In the genomic region with DNA sequence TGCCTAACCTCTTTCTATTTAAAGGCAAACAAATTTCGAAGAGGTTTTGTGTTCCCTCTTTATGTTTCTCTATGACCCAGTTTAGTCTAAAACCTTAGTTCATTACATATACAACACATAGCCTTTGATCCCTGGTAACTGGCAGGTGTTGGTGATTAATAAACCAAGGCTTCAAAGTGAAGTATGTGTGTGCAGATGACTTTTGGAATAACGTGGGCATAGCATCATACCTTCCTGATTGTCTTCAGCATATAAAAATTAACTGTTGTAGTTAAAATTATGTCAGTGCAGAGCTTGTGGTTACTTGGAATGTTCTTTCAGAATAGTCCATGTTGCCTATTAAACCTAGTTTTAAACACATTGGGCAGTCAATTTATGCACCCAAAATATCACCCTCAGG, we compare ENCODE assay signal across 15 cellular contexts.
DNase-seq lines count a peak whose midpoint lies in the region; ATAC-seq and TF ChIP-seq lines count a peak whose summit lies in the region.
"Had no signal": no experiment of that assay in that cellular context is flagged by ENCODE, and none has a peak within 500 bp of the region (broad histone marks: within the 10 kb centered on the region; RNA-seq: fewer than 3 reads in every experiment).

No MANE protein-coding gene starts in this region.

- H4K8ac ChIP-seq in mesendoderm (ENCODE audit: low read depth, low read length): no peak overlapping the region

- no peak for TF ChIP-seq CTCF in BJ (IDR thresholded peaks at IDR 0.05; ENCODE audit: insufficient read depth, low read depth, low read length)
- no peak for TF ChIP-seq CTCF in PC-3 (conservative IDR thresholded peaks at IDR 0.05; ENCODE audit: low read depth, low read length)
- TF ChIP-seq CTCF in choroid plexus epithelial cell (conservative IDR thresholded peaks at IDR 0.05; ENCODE audit: low read depth, low read length): no peak

- H3K9me2 ChIP-seq in PC-3 (replicated peaks; ENCODE audit: low read length): no peaks in the 10 kb centered on the region

- H3F3A ChIP-seq in PC-3 (ENCODE audit: low read length, unreplicated experiment): no peaks in the 10 kb centered on the region

- H3K9me3 ChIP-seq in PC-3 (ENCODE audit: low read length): no peaks in the 10 kb centered on the region
- H3K9me3 ChIP-seq: BLaER1 treated with 17β-estradiol and CSF1 and Interleukin-3, amounts not matched to agents 10 nM and 100 nM had no signal

- H3K4me1 ChIP-seq in PC-3 (ENCODE audit: insufficient read depth, low read length): peaks cover 13% of the 10 kb centered on the region
- no peaks in the 10 kb centered on the region for H3K4me1 ChIP-seq in mesendoderm (ENCODE audit: control insufficient read depth, low read depth, low read length)
- H3K4me1 ChIP-seq: BLaER1 treated with 17β-estradiol and CSF1 and Interleukin-3, amounts not matched to agents 10 nM and 100 nM had no signal

- peak; percentile 60 for ATAC-seq in PC-3
- ATAC-seq: CD8-positive, alpha-beta T cell had no signal

- CTCF ChIA-PET in BJ (lab: Yijun Ruan, JAX) (no interaction called here), PC-3 (lab: Charles Lee) (no interaction called here)

- H3K18ac ChIP-seq in mesendoderm (ENCODE audit: low read length): no peak overlapping the region

- no peak overlapping the region for H3K4me3 ChIP-seq in BJ (ENCODE audit: low read depth, low read length)
- H3K4me3 ChIP-seq in PC-3 (ENCODE audit: low read length): no peak overlapping the region
- no peak overlapping the region for H3K4me3 ChIP-seq in choroid plexus epithelial cell (ENCODE audit: low read depth, low read length)
- H3K4me3 ChIP-seq in mesendoderm (ENCODE audit: low read length): no peak overlapping the region
- H3K4me3 ChIP-seq: BLaER1 treated with 17β-estradiol and CSF1 and Interleukin-3, amounts not matched to agents 10 nM and 100 nM; GM23248 had no signal

- H2BK15ac ChIP-seq in mesendoderm (replicated peaks; ENCODE audit: low read depth): no peak overlapping the region

- H4K5ac ChIP-seq in mesendoderm (ENCODE audit: low read length): no peak overlapping the region

- no peaks in the 10 kb centered on the region for H4K20me1 ChIP-seq in PC-3 (ENCODE audit: low read length)
- H4K20me1 ChIP-seq: BLaER1 treated with 17β-estradiol and CSF1 and Interleukin-3, amounts not matched to agents 10 nM and 100 nM had no signal

- POLR2A ChIA-PET in BJ (lab: Charles Lee): interaction anchor here (0.5 kb wide), 1 partner anchor 297 kb away, joined by 3 read pairs; no protein-coding TSS in a partner anchor
- POLR2A ChIA-PET in PC-3 (lab: Charles Lee; ENCODE audit: unreplicated experiment): interaction anchor here (0.6 to 0.7 kb wide), 2 partner anchors 41 to 171 kb away, joined by 3 read pairs; no protein-coding TSS in a partner anchor

- H3K36me3 ChIP-seq in BJ (ENCODE audit: control insufficient read depth, insufficient read depth, low read length): no peaks in the 10 kb centered on the region
- no peaks in the 10 kb centered on the region for H3K36me3 ChIP-seq in PC-3 (ENCODE audit: low read depth, low read length)
- no peaks in the 10 kb centered on the region for H3K36me3 ChIP-seq in mesendoderm (ENCODE audit: control insufficient read depth, insufficient read depth, low read length)
- H3K36me3 ChIP-seq: BLaER1 treated with 17β-estradiol and CSF1 and Interleukin-3, amounts not matched to agents 10 nM and 100 nM had no signal

- H3K23ac ChIP-seq in mesendoderm (ENCODE audit: low read length): no peak overlapping the region

- H3K27ac ChIP-seq in PC-3 (ENCODE audit: low read length) (no peak overlapping the region), mesendoderm (ENCODE audit: low read depth, low read length) (no peak overlapping the region)
- H3K27ac ChIP-seq: BLaER1 treated with 17β-estradiol and CSF1 and Interleukin-3, amounts not matched to agents 10 nM and 100 nM; GM23248 had no signal

- no CpG with 5 or more reads among the region's 2 CpGs for WGBS in mesendoderm (ENCODE audit: extremely low coverage, insufficient coverage, low lambda C conversion rate)

- no peak overlapping the region for H2AFZ ChIP-seq in PC-3 (ENCODE audit: low read length)
- H2AFZ ChIP-seq: GM23248 had no signal

- BruUV-seq in PC-3 (replicated peaks; lab: Mats Ljungman, UMichigan): no TSS peak

- H2AK5ac ChIP-seq in mesendoderm (ENCODE audit: low read length): no peak overlapping the region

- DNase-seq in BJ (ENCODE audit: low read depth) (peak; percentile 5), PC-3 (no peak), choroid plexus epithelial cell (ENCODE audit: low read depth) (peak; percentile 2), renal cortical epithelial cell (ENCODE audit: low read depth) (peak; percentile 12), mesendoderm (no peak), NCI-H1694 treated with DMSO at 0.1 percent for 48 hours (lab: John Stamatoyannopoulos, UW) (no peak), NCI-H187 (lab: John Stamatoyannopoulos, UW) (no peak)
- DNase-seq: 8988T; CD8-positive, alpha-beta T cell; DMS 273 treated with DMSO at 0.1 percent for 48 hours; DMS79; GDM1; GM23248; HCEC 1CT had no signal

- no peaks in the 10 kb centered on the region for H3K79me1 ChIP-seq in mesendoderm (ENCODE audit: low read length)

- H3K27me3 ChIP-seq in BJ (ENCODE audit: control insufficient read depth, insufficient read depth, low read length) (no peaks in the 10 kb centered on the region), PC-3 (ENCODE audit: low read length) (no peaks in the 10 kb centered on the region), mesendoderm (ENCODE audit: insufficient read depth, low read length, poor library complexity) (no peaks in the 10 kb centered on the region)
- H3K27me3 ChIP-seq: BLaER1 treated with 17β-estradiol and CSF1 and Interleukin-3, amounts not matched to agents 10 nM and 100 nM had no signal

- peak overlapping the region; percentile 9 for H3K4me2 ChIP-seq in PC-3 (ENCODE audit: low read length)
- H3K4me2 ChIP-seq in mesendoderm (ENCODE audit: low read length): no peak overlapping the region
- H3K4me2 ChIP-seq: BLaER1 treated with 17β-estradiol and CSF1 and Interleukin-3, amounts not matched to agents 10 nM and 100 nM had no signal

- intact Hi-C loops in PC-3 (cut with micrococcal nuclease): no loop called here

- no peak overlapping the region for H3K9ac ChIP-seq in PC-3 (ENCODE audit: low read length)
- H3K9ac ChIP-seq in mesendoderm (ENCODE audit: low read length): no peak overlapping the region
- H3K9ac ChIP-seq: BLaER1 treated with 17β-estradiol and CSF1 and Interleukin-3, amounts not matched to agents 10 nM and 100 nM; GM23248 had no signal

- H3K4ac ChIP-seq in mesendoderm (ENCODE audit: low read depth, low read length): no peak overlapping the region

- H2BK120ac ChIP-seq in mesendoderm (ENCODE audit: low read depth, low read length): no peak overlapping the region

- no peak overlapping the region for H3K56ac ChIP-seq in mesendoderm (ENCODE audit: low read length)

- H2BK5ac ChIP-seq in mesendoderm (ENCODE audit: low read length): no peak overlapping the region

- no peaks in the 10 kb centered on the region for H3K79me2 ChIP-seq in PC-3 (ENCODE audit: low read length)
- H3K79me2 ChIP-seq in mesendoderm (ENCODE audit: control insufficient read depth, insufficient read depth, low read length): no peaks in the 10 kb centered on the region

Comparison
In these comparisons a context has a peak if more than half of its experiments do, and no peak if none do; other contexts are left out.
1. DNase-seq: peak in BJ (single experiment), choroid plexus epithelial cell (single experiment) and renal cortical epithelial cell (single experiment); none in PC-3 (single experiment), mesendoderm (single experiment), NCI-H1694 treated with DMSO at 0.1 percent for 48 hours (single experiment) and NCI-H187 (0 of 2).